8 cellular contexts compared by ENCODE assay signal in the genomic region with DNA sequence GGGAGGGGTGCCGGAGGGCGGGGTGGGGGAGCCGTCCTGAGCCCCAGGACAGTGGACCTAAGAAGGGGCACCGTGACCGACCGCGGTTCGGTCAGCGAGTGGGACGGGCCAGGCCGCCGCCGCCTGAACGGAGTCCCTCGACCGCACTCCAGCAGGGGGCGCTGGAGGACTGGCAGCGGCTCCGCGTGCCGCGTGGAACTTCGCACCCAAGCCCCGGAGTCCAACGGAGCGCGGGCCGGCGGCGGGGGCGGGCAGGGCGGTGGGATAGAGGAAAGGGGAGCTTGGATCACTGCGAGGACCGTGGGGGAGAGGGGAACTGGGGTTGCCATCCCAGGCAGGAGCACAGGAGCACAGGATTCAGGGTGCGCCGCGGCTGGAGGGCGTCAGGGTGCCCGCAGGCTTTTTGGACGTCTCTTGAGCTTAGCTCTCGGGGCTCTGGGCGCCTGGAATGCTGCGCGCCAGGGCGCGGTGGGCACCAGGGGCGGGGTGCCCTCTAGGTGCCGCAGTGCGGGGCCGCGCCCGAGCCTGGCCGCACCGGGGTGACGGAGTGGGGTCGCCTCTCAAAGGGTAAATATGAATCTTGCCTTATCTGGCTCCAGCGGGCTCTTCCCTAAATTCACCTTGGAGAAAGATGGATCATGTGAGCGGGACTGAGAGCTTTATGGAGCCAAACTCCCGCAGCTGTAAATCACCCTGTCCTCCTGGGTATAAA. TPM values are rescaled to one million over a fixed set of nuclear protein-coding genes. Genes with fewer than 3 reads are reported as not detected.
A peak's percentile ranks its signal among the peaks of the same experiment; 100 is the strongest.
DNase-seq lines count a peak whose midpoint lies in the region; ATAC-seq and TF ChIP-seq lines count a peak whose summit lies in the region.

No MANE protein-coding gene starts in this region.

- no peak overlapping the region for H3K4me3 Mint-ChIP-seq in activated T-helper 2 cell treated with anti-CD3 and anti-CD28 coated beads, Interferon-gamma antibody, Interleukin-2, Interleukin-4, amounts not matched to agents 10 μg/mL and 5 μg/mL and 100 μg/mL, durations not matched to agents 14 hours and 24 hours and 36 hours (ENCODE audit: low read depth)

- TF ChIP-seq CTCF in A673 (conservative IDR thresholded peaks at IDR 0.05; ENCODE audit: low read depth, low read length) (peak; percentile 91), PC-9 (conservative IDR thresholded peaks at IDR 0.05) (peak; percentile 92), foreskin keratinocyte (conservative IDR thresholded peaks at IDR 0.05) (peak; percentile 86), omental fat pad (IDR thresholded peaks at IDR 0.05) (no peak)

- H3K36me3 ChIP-seq in A673 (ENCODE audit: insufficient read depth, low read length, poor library complexity, severe bottlenecking) = no peaks in the 10 kb centered on the region
- H3K36me3 ChIP-seq in PC-9 (ENCODE audit: low read depth) = no peaks in the 10 kb centered on the region
- no peaks in the 10 kb centered on the region for H3K36me3 ChIP-seq in thymus (ENCODE audit: control insufficient read depth, insufficient read depth)

- H3F3A ChIP-seq in PC-9 (ENCODE audit: insufficient read depth, low read depth) = no peaks in the 10 kb centered on the region

- H3K9me3 ChIP-seq in A673 (ENCODE audit: low read depth, low read length, poor library complexity, severe bottlenecking) (no peaks in the 10 kb centered on the region), PC-9 (ENCODE audit: insufficient read depth, low read depth) (no peaks in the 10 kb centered on the region), thymus (ENCODE audit: control insufficient read depth) (peaks cover 2% of the 10 kb centered on the region)

- no peaks in the 10 kb centered on the region for H4K20me1 ChIP-seq in PC-9 (ENCODE audit: insufficient read depth)

- no peaks in the 10 kb centered on the region for H3K9me2 ChIP-seq in PC-9 (ENCODE audit: insufficient read depth)

- peaks cover 62% of the 10 kb centered on the region for H3K27me3 ChIP-seq in A673 (replicated peaks; ENCODE audit: insufficient read depth, low read depth, low read length, poor library complexity)
- H3K27me3 ChIP-seq in PC-9 (ENCODE audit: insufficient read depth, low read depth) = peaks cover 34% of the 10 kb centered on the region
- peaks cover 68% of the 10 kb centered on the region for H3K27me3 ChIP-seq in foreskin keratinocyte
- peaks cover 47% of the 10 kb centered on the region for H3K27me3 ChIP-seq in thymus (ENCODE audit: control insufficient read depth, insufficient read depth)

- H3K79me2 ChIP-seq in PC-9 (ENCODE audit: low read depth) = no peaks in the 10 kb centered on the region

- DNase-seq in A673 (ENCODE audit: low spot score) (peak; percentile 60), GM19240 (ENCODE audit: insufficient read length, low spot score) (peak; percentile 60), PC-9 (peak in 1 of 2 experiments; percentile 56), foreskin keratinocyte (no peak), omental fat pad (ENCODE audit: low spot score) (peak; percentile 67)
- DNase-seq in activated T-helper 2 cell treated with anti-CD3 and anti-CD28 coated beads, Interferon-gamma antibody, Interleukin-2, Interleukin-4, amounts not matched to agents 10 μg/mL and 5 μg/mL and 100 μg/mL, durations not matched to agents 14 hours and 24 hours and 36 hours (ENCODE audit: low spot score) = peak; percentile 64

- H3K27ac ChIP-seq in A673 (ENCODE audit: low read depth, low read length, poor library complexity, severe bottlenecking) (no peak overlapping the region), PC-9 (no peak overlapping the region), foreskin keratinocyte (no peak overlapping the region), thymus (ENCODE audit: low read depth) (no peak overlapping the region)

- no peaks in the 10 kb centered on the region for H3K36me3 Mint-ChIP-seq in activated T-helper 2 cell treated with anti-CD3 and anti-CD28 coated beads, Interferon-gamma antibody, Interleukin-2, Interleukin-4, amounts not matched to agents 10 μg/mL and 5 μg/mL and 100 μg/mL, durations not matched to agents 14 hours and 24 hours and 36 hours (ENCODE audit: low read depth)

- peak; percentile 54 for ATAC-seq in foreskin keratinocyte
- ATAC-seq in omental fat pad (ENCODE audit: low FRiP score) = peak; percentile 45
- no peak for ATAC-seq in HG03045 (IDR thresholded peaks at IDR 0.05; ENCODE audit: unreplicated experiment)

- WGBS in thymus = 6% methylated on average over 59 of the region's 59 CpGs

- POLR2A ChIA-PET in A673 (lab: Charles Lee; ENCODE audit: low non-redundant PET) = no interaction called here
- POLR2A ChIA-PET in PC-9 (lab: Charles Lee; ENCODE audit: unreplicated experiment) = interaction anchor here (0.8 kb wide), 1 partner anchor 29 kb away, joined by 4 read pairs; no protein-coding TSS in a partner anchor

- H3K4me1 ChIP-seq in A673 (ENCODE audit: insufficient read depth, low read length, poor library complexity, severe bottlenecking) (peaks cover 14% of the 10 kb centered on the region), PC-9 (replicated peaks; ENCODE audit: insufficient read depth) (no peaks in the 10 kb centered on the region), foreskin keratinocyte (no peaks in the 10 kb centered on the region), thymus (ENCODE audit: control insufficient read depth, insufficient read depth, low read length) (no peaks in the 10 kb centered on the region)

- H3K27ac Mint-ChIP-seq in activated T-helper 2 cell treated with anti-CD3 and anti-CD28 coated beads, Interferon-gamma antibody, Interleukin-2, Interleukin-4, amounts not matched to agents 10 μg/mL and 5 μg/mL and 100 μg/mL, durations not matched to agents 14 hours and 24 hours and 36 hours = no peak overlapping the region

- CTCF ChIA-PET in A673 (lab: Charles Lee) (interaction anchor here (0.6 to 1.7 kb wide), 6 partner anchors 24 to 608 kb away, joined by 3 to 15 read pairs (median 5); no protein-coding TSS in a partner anchor), PC-9 (lab: Charles Lee) (interaction anchor here (0.6 kb wide), 1 partner anchor 37 kb away, joined by 5 read pairs; no protein-coding TSS in a partner anchor)

- H3K4me3 ChIP-seq in A673 (ENCODE audit: low read depth, low read length, poor library complexity, severe bottlenecking) (peak overlapping the region; percentile 31), PC-9 (peak overlapping the region; percentile 55; the same call in 1 of the 2 replicates), thymus (ENCODE audit: low read length) (peak overlapping the region; percentile 24)

- H2AFZ ChIP-seq in PC-9 = peak overlapping the region; percentile 91

- no TSS peak for BruUV-seq in A673 (replicated peaks; lab: Mats Ljungman, UMichigan)
- BruUV-seq in PC-9 (replicated peaks; lab: Mats Ljungman, UMichigan) = no TSS peak

- H3K4me2 ChIP-seq in PC-9 = peak overlapping the region; percentile 94

- no peaks in the 10 kb centered on the region for H3K4me1 Mint-ChIP-seq in activated T-helper 2 cell treated with anti-CD3 and anti-CD28 coated beads, Interferon-gamma antibody, Interleukin-2, Interleukin-4, amounts not matched to agents 10 μg/mL and 5 μg/mL and 100 μg/mL, durations not matched to agents 14 hours and 24 hours and 36 hours (ENCODE audit: low read depth)

- peaks cover 44% of the 10 kb centered on the region for H3K27me3 Mint-ChIP-seq in activated T-helper 2 cell treated with anti-CD3 and anti-CD28 coated beads, Interferon-gamma antibody, Interleukin-2, Interleukin-4, amounts not matched to agents 10 μg/mL and 5 μg/mL and 100 μg/mL, durations not matched to agents 14 hours and 24 hours and 36 hours (ENCODE audit: low read depth)

- intact Hi-C loops in A673 (cut with micrococcal nuclease; ENCODE audit: unreplicated experiment) (loop anchor here (1.0 kb wide), 1 partner anchor 35 kb away; no protein-coding TSS in a partner anchor), PC-9 (cut with micrococcal nuclease; ENCODE audit: unreplicated experiment) (loop anchor here (1.0 kb wide), 1 partner anchor 35 kb away; no protein-coding TSS in a partner anchor)
- intact Hi-C loops in activated T-helper 2 cell treated with anti-CD3 and anti-CD28 coated beads, Interferon-gamma antibody, Interleukin-2, Interleukin-4, amounts not matched to agents 10 μg/mL and 5 μg/mL and 100 μg/mL, durations not matched to agents 14 hours and 24 hours and 36 hours (cut with micrococcal nuclease) = loop anchor here (1.0 kb wide), 1 partner anchor 35 kb away; no protein-coding TSS in a partner anchor

- H3K9me3 Mint-ChIP-seq in activated T-helper 2 cell treated with anti-CD3 and anti-CD28 coated beads, Interferon-gamma antibody, Interleukin-2, Interleukin-4, amounts not matched to agents 10 μg/mL and 5 μg/mL and 100 μg/mL, durations not matched to agents 14 hours and 24 hours and 36 hours = no peaks in the 10 kb centered on the region

RNA-seq across cellular contexts. Expression of a gene that starts 0.4 kb away (rescaled TPM):
- total RNA-seq in A673 (2021) (not detected in 2 replicates), PC-9 (2021) (not detected in 2 replicates), foreskin keratinocyte (not detected in 2 replicates), omental fat pad (not detected)
- not detected in 2 replicates for total RNA-seq in activated T-helper 2 cell treated with anti-CD3 and anti-CD28 coated beads, Interferon-gamma antibody, Interleukin-2, Interleukin-4, amounts not matched to agents 10 μg/mL and 5 μg/mL and 100 μg/mL, durations not matched to agents 14 hours and 24 hours and 36 hours
- polyA plus RNA-seq in foreskin keratinocyte (not detected in 2 replicates), thymus (0.23 TPM)

RNA-seq across cellular contexts. Expression of a gene that starts 0.6 kb away (rescaled TPM):
- total RNA-seq in A673 (2021) = not detected in 2 replicates
- 0.22 and 0.28 TPM in 2 replicates for total RNA-seq in PC-9 (2021)
- not detected in 2 replicates for total RNA-seq in activated T-helper 2 cell treated with anti-CD3 and anti-CD28 coated beads, Interferon-gamma antibody, Interleukin-2, Interleukin-4, amounts not matched to agents 10 μg/mL and 5 μg/mL and 100 μg/mL, durations not matched to agents 14 hours and 24 hours and 36 hours
- total RNA-seq in foreskin keratinocyte = 0.10 and 0.11 TPM in 2 replicates
- polyA plus RNA-seq in foreskin keratinocyte = 0.04 and 0.08 TPM in 2 replicates
- total RNA-seq in omental fat pad = not detected
- 0.14 TPM for polyA plus RNA-seq in thymus

RNA-seq across cellular contexts. Expression of a gene that starts 12.0 kb away (rescaled TPM):
- total RNA-seq in A673 (2021) (not detected in 2 replicates), PC-9 (2021) (not detected in 2 replicates), foreskin keratinocyte (not detected in 2 replicates), omental fat pad (not detected)
- not detected in 2 replicates for total RNA-seq in activated T-helper 2 cell treated with anti-CD3 and anti-CD28 coated beads, Interferon-gamma antibody, Interleukin-2, Interleukin-4, amounts not matched to agents 10 μg/mL and 5 μg/mL and 100 μg/mL, durations not matched to agents 14 hours and 24 hours and 36 hours
- polyA plus RNA-seq in foreskin keratinocyte (not detected in 2 replicates), thymus (0.05 TPM)

RNA-seq across cellular contexts. Expression of a gene that starts 30.3 kb away (rescaled TPM):
- not detected in 2 replicates for total RNA-seq in A673 (2021)
- not detected in 2 replicates for total RNA-seq in PC-9 (2021)
- not detected in 2 replicates for total RNA-seq in activated T-helper 2 cell treated with anti-CD3 and anti-CD28 coated beads, Interferon-gamma antibody, Interleukin-2, Interleukin-4, amounts not matched to agents 10 μg/mL and 5 μg/mL and 100 μg/mL, durations not matched to agents 14 hours and 24 hours and 36 hours
- not detected in 2 replicates for total RNA-seq in foreskin keratinocyte
- polyA plus RNA-seq in foreskin keratinocyte = not detected in 2 replicates
- not detected for total RNA-seq in omental fat pad
- 1.0 TPM for polyA plus RNA-seq in thymus

RNA-seq across cellular contexts. Expression of a gene that starts 48.9 kb away (rescaled TPM):
- total RNA-seq in A673 (2021) = 1.2 and 2.9 TPM in 2 replicates
- 32.1 and 49.7 TPM in 2 replicates for total RNA-seq in PC-9 (2021)
- 0.07 and 0.37 TPM in 2 replicates for total RNA-seq in activated T-helper 2 cell treated with anti-CD3 and anti-CD28 coated beads, Interferon-gamma antibody, Interleukin-2, Interleukin-4, amounts not matched to agents 10 μg/mL and 5 μg/mL and 100 μg/mL, durations not matched to agents 14 hours and 24 hours and 36 hours
- total RNA-seq in foreskin keratinocyte = 0.07 and 0.10 TPM in 2 replicates
- polyA plus RNA-seq in foreskin keratinocyte = 0.15 TPM in 1 of 2 replicates, not detected in the other
- total RNA-seq in omental fat pad = 10 to 100 TPM in 1 of 4 donors, 1 to 10 TPM in 3; 4.0 to 24.1 (median 6.1) TPM
- polyA plus RNA-seq in thymus = 9.9 TPM

Comparison
In these comparisons a context has a peak if more than half of its experiments do, and no peak if none do; other contexts are left out.
1. DNase-seq: peak in A673 (single experiment), GM19240 (single experiment), activated T-helper 2 cell treated with anti-CD3 and anti-CD28 coated beads, Interferon-gamma antibody, Interleukin-2, Interleukin-4, amounts not matched to agents 10 μg/mL and 5 μg/mL and 100 μg/mL, durations not matched to agents 14 hours and 24 hours and 36 hours (single experiment) and omental fat pad (single experiment); none in foreskin keratinocyte (0 of 2).
2. CTCF ChIP-seq: peak in A673 (single experiment), PC-9 (single experiment) and foreskin keratinocyte (single experiment); none in omental fat pad (0 of 3).
3. Peak in every context shown above with its lines, with median percentiles within 50 percentile points of each other: H3K4me3 ChIP-seq.